14 cellular contexts compared by ENCODE assay signal in the genomic region with DNA sequence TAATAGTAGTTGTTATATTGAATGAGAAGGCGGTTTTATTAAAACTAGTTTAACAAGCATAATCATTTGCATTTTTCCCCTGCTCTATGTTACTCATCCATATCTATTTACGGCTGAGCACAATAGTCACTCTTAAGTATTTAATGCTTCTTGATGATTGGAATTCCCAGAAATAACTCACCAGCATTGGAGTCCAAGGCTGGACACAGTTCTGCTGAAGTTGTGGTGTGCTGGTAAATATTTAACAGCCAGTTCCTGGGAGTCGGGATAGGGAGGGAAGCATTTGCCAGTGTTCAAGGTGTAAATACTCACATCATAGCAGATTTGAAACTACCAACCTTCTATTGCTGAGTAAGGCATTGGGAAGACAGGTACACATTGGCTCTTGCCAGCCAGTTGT.
DNase-seq lines count a peak whose midpoint lies in the region; ATAC-seq and TF ChIP-seq lines count a peak whose summit lies in the region.
"Had no signal": no experiment of that assay in that cellular context is flagged by ENCODE, and none has a peak within 500 bp of the region (broad histone marks: within the 10 kb centered on the region; RNA-seq: fewer than 3 reads in every experiment).

No MANE protein-coding gene starts in this region.

- peaks cover 4% of the 10 kb centered on the region for H3K4me1 ChIP-seq in colonic mucosa
- peaks cover 6 to 12% (median 8%) of the 10 kb centered on the region in 4 donors for H3K4me1 ChIP-seq in liver (ENCODE audit: control insufficient read depth in 4 of 4, insufficient read depth in 4 of 4, low read length in 3 of 4)
- H3K4me1 ChIP-seq: BE2C, prostate gland had no signal

- H3K27me3 Mint-ChIP-seq in activated CD4-positive, alpha-beta memory T cell treated with anti-CD3 and anti-CD28 coated beads, Interleukin-2, amount 10 ng/mL, durations not matched to agents 7 days and 5 days: peaks cover 19% of the 10 kb centered on the region

- TF ChIP-seq CTCF in colonic mucosa (IDR thresholded peaks at IDR 0.05): no peak
- TF ChIP-seq CTCF in liver (IDR thresholded peaks at IDR 0.05; ENCODE audit: low read depth, low read length, missing input control): no peak

- H3K9me3 ChIP-seq in colonic mucosa (no peaks in the 10 kb centered on the region), liver (ENCODE audit: control insufficient read depth in 4 of 4, low read length in 3 of 4) (no peaks in the 10 kb centered on the region)
- H3K9me3 ChIP-seq: BE2C, prostate gland had no signal

- H3K36me3 ChIP-seq in colonic mucosa (no peaks in the 10 kb centered on the region), liver (ENCODE audit: control insufficient read depth in 4 of 4, insufficient read depth in 3 of 4, low read depth in 1 of 4, low read length in 3 of 4) (no peaks in the 10 kb centered on the region)
- H3K36me3 ChIP-seq: BE2C, prostate gland had no signal

- no peak overlapping the region for H3K4me3 ChIP-seq in colonic mucosa
- H3K4me3 ChIP-seq in liver (ENCODE audit: low read depth in 1 of 3, low read length in 3 of 3): no peak overlapping the region
- H3K4me3 ChIP-seq: coronary artery, prostate gland had no signal

- peaks cover 19% of the 10 kb centered on the region for H3K4me1 Mint-ChIP-seq in activated CD4-positive, alpha-beta memory T cell treated with anti-CD3 and anti-CD28 coated beads, Interleukin-2, amount 10 ng/mL, durations not matched to agents 7 days and 5 days

- WGBS in liver: 56% methylated on average over 3 of the region's 3 CpGs

- intact Hi-C loops in colonic mucosa (cut with DNase I): no loop called here

- in situ Hi-C loops in Caki2 (cut with HindIII; ENCODE audit: low pct_unique_long_range_greater_than_20kb, low sequenced_read_pairs): no loop called here

- DNase-seq in Caki2 (ENCODE audit: low read depth) (peak; percentile 84), NCI-H226 (peak; percentile 18), colonic mucosa (peak; percentile 33), GM19238 (ENCODE audit: insufficient read length, low spot score) (no peak), T-helper 2 cell (no peak)
- DNase-seq in activated CD4-positive, alpha-beta memory T cell treated with anti-CD3 and anti-CD28 coated beads, Interleukin-2, amount 10 ng/mL, durations not matched to agents 7 days and 5 days: no peak
- DNase-seq: activated CD4-positive, alpha-beta T cell treated with anti-CD3 and anti-CD28 coated beads for 1 hour; BE2C; stimulated activated CD4-positive, alpha-beta T cell treated with anti-CD3 and anti-CD28 coated beads, Interleukin-1b, Interleukin-23, amount 100 ng/mL, for 48 hours had no signal

- H3K27ac ChIP-seq in colonic mucosa (no peak overlapping the region), liver (ENCODE audit: low read depth in 1 of 2, low read length in 2 of 2) (no peak overlapping the region)
- H3K27ac ChIP-seq: coronary artery, prostate gland had no signal

- CTCF ChIA-PET in activated CD4-positive, alpha-beta memory T cell treated with anti-CD3 and anti-CD28 coated beads, Interleukin-2, amount 10 ng/mL, durations not matched to agents 7 days and 5 days (lab: Charles Lee): interaction anchor here (1.0 kb wide), 2 partner anchors 11 to 30 kb away, joined by 3 to 6 read pairs; no protein-coding TSS in a partner anchor

- H3K36me3 Mint-ChIP-seq in activated CD4-positive, alpha-beta memory T cell treated with anti-CD3 and anti-CD28 coated beads, Interleukin-2, amount 10 ng/mL, durations not matched to agents 7 days and 5 days (ENCODE audit: low read depth): no peaks in the 10 kb centered on the region
- H3K36me3 Mint-ChIP-seq: activated naive CD8-positive, alpha-beta T cell had no signal

- no peak overlapping the region for H3K9ac ChIP-seq in colonic mucosa (ENCODE audit: low read depth in 2 of 2, low read length in 2 of 2)
- no peak overlapping the region for H3K9ac ChIP-seq in liver (ENCODE audit: low read depth in 1 of 2, low read length in 2 of 2)

- H3K27ac Mint-ChIP-seq in activated CD4-positive, alpha-beta memory T cell treated with anti-CD3 and anti-CD28 coated beads, Interleukin-2, amount 10 ng/mL, durations not matched to agents 7 days and 5 days: no peak overlapping the region
- H3K27ac Mint-ChIP-seq: activated naive CD8-positive, alpha-beta T cell had no signal

- H3K4me3 Mint-ChIP-seq in activated CD4-positive, alpha-beta memory T cell treated with anti-CD3 and anti-CD28 coated beads, Interleukin-2, amount 10 ng/mL, durations not matched to agents 7 days and 5 days: no peak overlapping the region
- H3K4me3 Mint-ChIP-seq: activated naive CD8-positive, alpha-beta T cell had no signal

- no peak for ATAC-seq in HG02884 (IDR thresholded peaks at IDR 0.05; ENCODE audit: unreplicated experiment)

- H3K27me3 ChIP-seq in colonic mucosa: no peaks in the 10 kb centered on the region
- H3K27me3 ChIP-seq in liver (ENCODE audit: control insufficient read depth in 4 of 4, insufficient read depth in 4 of 4, low read length in 3 of 4): peaks cover 0 to 2% (median 0%) of the 10 kb centered on the region in 4 donors
- H3K27me3 ChIP-seq: BE2C had no signal

- no peaks in the 10 kb centered on the region for H3K9me3 Mint-ChIP-seq in activated CD4-positive, alpha-beta memory T cell treated with anti-CD3 and anti-CD28 coated beads, Interleukin-2, amount 10 ng/mL, durations not matched to agents 7 days and 5 days

- no peak for TF ChIP-seq RAD21 in liver (IDR thresholded peaks at IDR 0.05)

- POLR2A ChIA-PET in activated CD4-positive, alpha-beta memory T cell treated with anti-CD3 and anti-CD28 coated beads, Interleukin-2, amount 10 ng/mL, durations not matched to agents 7 days and 5 days (lab: Charles Lee): no interaction called here

TF ChIP-seq in liver, 16 proteins besides CTCF, POLR2A, EP300 and RAD21:
- TF ChIP-seq TAF1 (conservative IDR thresholded peaks at IDR 0.05): no peak
- no peak for TF ChIP-seq HNF4G (IDR thresholded peaks at IDR 0.05)
- TF ChIP-seq FOXA1 (IDR thresholded peaks at IDR 0.05): no peak
- TF ChIP-seq RXRA (IDR thresholded peaks at IDR 0.05): peak; percentile 38 to 45
- TF ChIP-seq, protein P1, sequence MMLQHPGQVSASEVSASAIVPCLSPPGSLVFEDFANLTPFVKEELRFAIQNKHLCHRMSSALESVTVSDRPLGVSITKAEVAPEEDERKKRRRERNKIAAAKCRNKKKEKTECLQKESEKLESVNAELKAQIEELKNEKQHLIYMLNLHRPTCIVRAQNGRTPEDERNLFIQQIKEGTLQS (IDR thresholded peaks at IDR 0.05): no peak
- TF ChIP-seq, protein P2, sequence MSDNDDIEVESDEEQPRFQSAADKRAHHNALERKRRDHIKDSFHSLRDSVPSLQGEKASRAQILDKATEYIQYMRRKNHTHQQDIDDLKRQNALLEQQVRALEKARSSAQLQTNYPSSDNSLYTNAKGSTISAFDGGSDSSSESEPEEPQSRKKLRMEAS (IDR thresholded peaks at IDR 0.05): no peak
- no peak for TF ChIP-seq SP1 (IDR thresholded peaks at IDR 0.05)
- TF ChIP-seq YY1 (IDR thresholded peaks at IDR 0.05): peak; percentile 15
- no peak for TF ChIP-seq EGR1 (IDR thresholded peaks at IDR 0.05; ENCODE audit: low read depth in 2 of 2)
- TF ChIP-seq NR2F2 (IDR thresholded peaks at IDR 0.05): no peak
- TF ChIP-seq JUND (IDR thresholded peaks at IDR 0.05): no peak
- no peak for TF ChIP-seq GABPA (IDR thresholded peaks at IDR 0.05 in 1 of 2, conservative IDR thresholded peaks at IDR 0.05 in 1 of 2)
- peak; percentile 29 to 38 for TF ChIP-seq HNF4A (conservative IDR thresholded peaks at IDR 0.05)

Comparison
In these comparisons a context has a peak if more than half of its experiments do, and no peak if none do; other contexts are left out.
1. DNase-seq: peak in Caki2 (single experiment), NCI-H226 (single experiment) and colonic mucosa (single experiment); none in activated CD4-positive, alpha-beta memory T cell treated with anti-CD3 and anti-CD28 coated beads, Interleukin-2, amount 10 ng/mL, durations not matched to agents 7 days and 5 days (single experiment), GM19238 (single experiment) and T-helper 2 cell (0 of 5).